ENCODE assay signal across 9 cellular contexts in the genomic region with DNA sequence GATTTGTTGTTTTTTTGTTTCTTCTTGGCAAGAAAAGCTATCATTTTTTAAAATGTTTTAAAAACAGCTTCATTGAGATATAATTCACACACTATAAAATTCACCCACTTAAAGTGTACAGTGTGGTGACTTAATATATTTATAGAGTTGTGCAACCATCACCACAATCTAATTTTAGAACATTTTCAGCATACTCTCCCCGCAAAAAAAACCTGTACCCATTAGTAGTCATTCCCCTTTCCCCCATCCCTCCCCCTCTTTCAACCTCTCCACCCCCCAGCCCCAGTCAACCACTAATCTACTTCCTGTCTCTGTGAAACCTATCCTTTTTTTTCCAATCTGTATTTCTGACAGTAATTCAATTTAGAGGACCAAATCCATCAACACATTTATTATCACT. TPM values are rescaled to one million over a fixed set of nuclear protein-coding genes. Genes with fewer than 3 reads are reported as not detected.
DNase-seq lines count a peak whose midpoint lies in the region; ATAC-seq lines count a peak whose summit lies in the region.
"Had no signal": no experiment of that assay in that cellular context is flagged by ENCODE, and none has a peak within 500 bp of the region (broad histone marks: within the 10 kb centered on the region; RNA-seq: fewer than 3 reads in every experiment).

No MANE protein-coding gene starts in this region.

- no peaks in the 10 kb centered on the region for H3K4me1 Mint-ChIP-seq in activated T-helper 1 cell treated with anti-CD3 and anti-CD28 coated beads, Interleukin-12 subunit alpha, Interleukin-12 subunit beta, Interleukin-2, Interleukin-4 antibody, amounts not matched to agents 30 ng/mL and 10 ng/mL and 1 ng/mL, durations not matched to agents 14 hours and 24 hours and 36 hours (ENCODE audit: low read depth)
- H3K4me1 Mint-ChIP-seq in activated CD4-positive, alpha-beta memory T cell treated with anti-CD3 and anti-CD28 coated beads, Interleukin-2, amount 10 ng/mL, durations not matched to agents 7 days and 5 days = no peaks in the 10 kb centered on the region

- CTCF ChIA-PET in activated CD4-positive, alpha-beta memory T cell treated with anti-CD3 and anti-CD28 coated beads, Interleukin-2, amount 10 ng/mL, durations not matched to agents 7 days and 5 days (lab: Charles Lee) = no interaction called here

- H3K27me3 Mint-ChIP-seq in activated T-helper 1 cell treated with anti-CD3 and anti-CD28 coated beads, Interleukin-12 subunit alpha, Interleukin-12 subunit beta, Interleukin-2, Interleukin-4 antibody, amounts not matched to agents 30 ng/mL and 10 ng/mL and 1 ng/mL, durations not matched to agents 14 hours and 24 hours and 36 hours (ENCODE audit: insufficient read depth) = no peaks in the 10 kb centered on the region
- no peaks in the 10 kb centered on the region for H3K27me3 Mint-ChIP-seq in activated CD4-positive, alpha-beta memory T cell treated with anti-CD3 and anti-CD28 coated beads, Interleukin-2, amount 10 ng/mL, durations not matched to agents 7 days and 5 days

- H3K36me3 Mint-ChIP-seq in activated T-helper 1 cell treated with anti-CD3 and anti-CD28 coated beads, Interleukin-12 subunit alpha, Interleukin-12 subunit beta, Interleukin-2, Interleukin-4 antibody, amounts not matched to agents 30 ng/mL and 10 ng/mL and 1 ng/mL, durations not matched to agents 14 hours and 24 hours and 36 hours (ENCODE audit: low read depth) = no peaks in the 10 kb centered on the region
- no peaks in the 10 kb centered on the region for H3K36me3 Mint-ChIP-seq in activated CD4-positive, alpha-beta memory T cell treated with anti-CD3 and anti-CD28 coated beads, Interleukin-2, amount 10 ng/mL, durations not matched to agents 7 days and 5 days (ENCODE audit: low read depth)

- no peak overlapping the region for H3K27ac Mint-ChIP-seq in activated T-helper 1 cell treated with anti-CD3 and anti-CD28 coated beads, Interleukin-12 subunit alpha, Interleukin-12 subunit beta, Interleukin-2, Interleukin-4 antibody, amounts not matched to agents 30 ng/mL and 10 ng/mL and 1 ng/mL, durations not matched to agents 14 hours and 24 hours and 36 hours
- no peak overlapping the region for H3K27ac Mint-ChIP-seq in activated CD4-positive, alpha-beta memory T cell treated with anti-CD3 and anti-CD28 coated beads, Interleukin-2, amount 10 ng/mL, durations not matched to agents 7 days and 5 days

- no peak overlapping the region for H3K4me3 Mint-ChIP-seq in activated T-helper 1 cell treated with anti-CD3 and anti-CD28 coated beads, Interleukin-12 subunit alpha, Interleukin-12 subunit beta, Interleukin-2, Interleukin-4 antibody, amounts not matched to agents 30 ng/mL and 10 ng/mL and 1 ng/mL, durations not matched to agents 14 hours and 24 hours and 36 hours
- no peak overlapping the region for H3K4me3 Mint-ChIP-seq in activated CD4-positive, alpha-beta memory T cell treated with anti-CD3 and anti-CD28 coated beads, Interleukin-2, amount 10 ng/mL, durations not matched to agents 7 days and 5 days

- POLR2A ChIA-PET in activated CD4-positive, alpha-beta memory T cell treated with anti-CD3 and anti-CD28 coated beads, Interleukin-2, amount 10 ng/mL, durations not matched to agents 7 days and 5 days (lab: Charles Lee) = no interaction called here

- intact Hi-C loops in activated T-helper 1 cell treated with anti-CD3 and anti-CD28 coated beads, Interleukin-12 subunit alpha, Interleukin-12 subunit beta, Interleukin-2, Interleukin-4 antibody, amounts not matched to agents 30 ng/mL and 10 ng/mL and 1 ng/mL, durations not matched to agents 14 hours and 24 hours and 36 hours (cut with micrococcal nuclease) = no loop called here

- H3K9me3 Mint-ChIP-seq in activated T-helper 1 cell treated with anti-CD3 and anti-CD28 coated beads, Interleukin-12 subunit alpha, Interleukin-12 subunit beta, Interleukin-2, Interleukin-4 antibody, amounts not matched to agents 30 ng/mL and 10 ng/mL and 1 ng/mL, durations not matched to agents 14 hours and 24 hours and 36 hours = no peaks in the 10 kb centered on the region
- H3K9me3 Mint-ChIP-seq in activated CD4-positive, alpha-beta memory T cell treated with anti-CD3 and anti-CD28 coated beads, Interleukin-2, amount 10 ng/mL, durations not matched to agents 7 days and 5 days = no peaks in the 10 kb centered on the region

- peak; percentile 40 for DNase-seq in RPMI7951 (ENCODE audit: low read depth)
- DNase-seq in non-pigmented ciliary epithelial cell (ENCODE audit: low read depth) = peak; percentile 52
- DNase-seq in NCI-H1105 treated with DMSO at 0.1 percent for 48 hours (lab: John Stamatoyannopoulos, UW) = no peak
- no peak for DNase-seq in activated T-helper 1 cell treated with anti-CD3 and anti-CD28 coated beads, Interleukin-12 subunit alpha, Interleukin-12 subunit beta, Interleukin-2, Interleukin-4 antibody, amounts not matched to agents 30 ng/mL and 10 ng/mL and 1 ng/mL, durations not matched to agents 14 hours and 24 hours and 36 hours (ENCODE audit: low spot score)
- no peak for DNase-seq in activated CD4-positive, alpha-beta memory T cell treated with anti-CD3 and anti-CD28 coated beads, Interleukin-2, amount 10 ng/mL, durations not matched to agents 7 days and 5 days
- no peak for DNase-seq in ACHN

- ATAC-seq in GM19043 (IDR thresholded peaks at IDR 0.05; ENCODE audit: low read depth, unreplicated experiment) (peak; percentile 41), HG02981 (IDR thresholded peaks at IDR 0.05; ENCODE audit: unreplicated experiment) (peak; percentile 58)

- in situ Hi-C loops in ACHN (cut with HindIII; ENCODE audit: low pct_ligation_motif_present, low pct_unique_long_range_greater_than_20kb, low sequenced_read_pairs) = no loop called here

RNA-seq across cellular contexts. Expression of a gene that starts 30.6 kb away (rescaled TPM):
- total RNA-seq in RPMI7951 (2014; rRNA removed; shearing (Covaris generic)) = 0.10 and 0.12 TPM in 2 replicates
- not detected in 2 replicates for total RNA-seq in activated T-helper 1 cell treated with anti-CD3 and anti-CD28 coated beads, Interleukin-12 subunit alpha, Interleukin-12 subunit beta, Interleukin-2, Interleukin-4 antibody, amounts not matched to agents 30 ng/mL and 10 ng/mL and 1 ng/mL, durations not matched to agents 14 hours and 24 hours and 36 hours
- total RNA-seq in activated CD4-positive, alpha-beta memory T cell treated with anti-CD3 and anti-CD28 coated beads, Interleukin-2, amount 10 ng/mL, durations not matched to agents 7 days and 5 days = under 1 TPM; 0.15 to 0.25 TPM
- total RNA-seq: NCI-H460 had no signal

Comparison
In these comparisons a context has a peak if more than half of its experiments do, and no peak if none do; other contexts are left out.
1. DNase-seq: peak in RPMI7951 (single experiment) and non-pigmented ciliary epithelial cell (single experiment); none in NCI-H1105 treated with DMSO at 0.1 percent for 48 hours (single experiment), activated T-helper 1 cell treated with anti-CD3 and anti-CD28 coated beads, Interleukin-12 subunit alpha, Interleukin-12 subunit beta, Interleukin-2, Interleukin-4 antibody, amounts not matched to agents 30 ng/mL and 10 ng/mL and 1 ng/mL, durations not matched to agents 14 hours and 24 hours and 36 hours (single experiment), activated CD4-positive, alpha-beta memory T cell treated with anti-CD3 and anti-CD28 coated beads, Interleukin-2, amount 10 ng/mL, durations not matched to agents 7 days and 5 days (single experiment) and ACHN (single experiment).